In genomic region chr14:104224516-104225281, GRCh38 we compare ENCODE assay signal across 8 cellular contexts.
DNase-seq lines count a peak whose midpoint lies in the region; ATAC-seq, FAIRE-seq and TF ChIP-seq lines count a peak whose summit lies in the region.

No MANE protein-coding gene starts in this region.

- peak overlapping the region; percentile 83 to 99 (median 91) for H3K4me2 ChIP-seq in BLaER1 treated with 17β-estradiol and CSF1 and Interleukin-3, amounts not matched to agents 10 nM and 100 nM

- H3K4me3 ChIP-seq in BLaER1 treated with 17β-estradiol and CSF1 and Interleukin-3, amounts not matched to agents 10 nM and 100 nM, result peak overlapping the region in 3 of 10 experiments; percentile 32 to 57 (median 38); a peak in 5 of 20 replicates
- H3K4me3 ChIP-seq in LNCaP clone FGC (ENCODE audit: low read depth, low read length) (no peak overlapping the region), mesodermal cell (ENCODE audit: extremely low read depth, insufficient read depth, low read length, poor library complexity, severe bottlenecking) (no peak overlapping the region)

- peaks cover 0 to 13% (median 8%) of the 10 kb centered on the region in 11 experiments; a peak in 12 of 22 replicates for H3K9me3 ChIP-seq in BLaER1 treated with 17β-estradiol and CSF1 and Interleukin-3, amounts not matched to agents 10 nM and 100 nM (replicated peaks in 1 of 11)
- peaks cover 7% of the 10 kb centered on the region for H3K9me3 ChIP-seq in mesodermal cell (ENCODE audit: control insufficient read depth, low read length)

- H3K36me3 ChIP-seq in BLaER1 treated with 17β-estradiol and CSF1 and Interleukin-3, amounts not matched to agents 10 nM and 100 nM, result no peaks in the 10 kb centered on the region
- no peaks in the 10 kb centered on the region for H3K36me3 ChIP-seq in mesodermal cell (ENCODE audit: control insufficient read depth, insufficient read depth, low read length)

- H3K9ac ChIP-seq in BLaER1 treated with 17β-estradiol and CSF1 and Interleukin-3, amounts not matched to agents 10 nM and 100 nM, result peak overlapping the region in 8 of 11 experiments; percentile 3 to 68 (median 56); a peak in 10 of 22 replicates

- 86 to 92% methylated on average over 11 to 15 of the region's 19 CpGs for WGBS in mesodermal cell (ENCODE audit: insufficient coverage in 2 of 2), 2 experiments

- peaks cover 4 to 54% (median 21%) of the 10 kb centered on the region in 11 experiments; a peak in 18 of 22 replicates for H3K27me3 ChIP-seq in BLaER1 treated with 17β-estradiol and CSF1 and Interleukin-3, amounts not matched to agents 10 nM and 100 nM

- no peak for ATAC-seq in GM18867 (IDR thresholded peaks at IDR 0.05; ENCODE audit: unreplicated experiment)

- DNase-seq in LNCaP clone FGC (ENCODE audit: low read depth) (no peak), occipital lobe (lab: John Stamatoyannopoulos, UW) (no peak), urothelium cell line (ENCODE audit: low spot score) (no peak), inferior parietal cortex (ENCODE audit: extremely low spot score) (no peak)
- peak; percentile 18 for DNase-seq in activated naive CD4-positive, alpha-beta T cell treated with Interleukin-2 at 50 U/mL for 16 hours

- H4K20me1 ChIP-seq in BLaER1 treated with 17β-estradiol and CSF1 and Interleukin-3, amounts not matched to agents 10 nM and 100 nM, result peaks cover 0 to 23% (median 15%) of the 10 kb centered on the region in 11 experiments; a peak in 13 of 22 replicates

- H3K27ac ChIP-seq in BLaER1 treated with 17β-estradiol and CSF1 and Interleukin-3, amounts not matched to agents 10 nM and 100 nM, result peak overlapping the region in 6 of 11 experiments; percentile 1 to 70 (median 47); a peak in 9 of 22 replicates
- peak overlapping the region; percentile 72 for H3K27ac ChIP-seq in mesodermal cell (ENCODE audit: low read depth, low read length, severe bottlenecking)

- peaks cover 34 to 87% (median 75%) of the 10 kb centered on the region in 10 experiments for H3K4me1 ChIP-seq in BLaER1 treated with 17β-estradiol and CSF1 and Interleukin-3, amounts not matched to agents 10 nM and 100 nM
- H3K4me1 ChIP-seq in mesodermal cell (ENCODE audit: control insufficient read depth, insufficient read depth, low read length, poor library complexity, severe bottlenecking), result peaks cover 7% of the 10 kb centered on the region

- peak; percentile 46 for TF ChIP-seq CTCF in LNCaP clone FGC (IDR thresholded peaks at IDR 0.05; ENCODE audit: control insufficient read depth, extremely low read depth, insufficient read depth)

- FAIRE-seq in urothelium cell line (lab: Jason Lieb, UNC), result no peak
